In genomic region chr4:161791796-161792556, GRCh38 we compare ENCODE assay signal across 14 cellular contexts.
"Had no signal": no experiment of that assay in that cellular context is flagged by ENCODE, and none has a peak within 500 bp of the region (broad histone marks: within the 10 kb centered on the region; RNA-seq: fewer than 3 reads in every experiment).

No MANE protein-coding gene starts in this region.

- ATAC-seq: gastrocnemius medialis; naive thymus-derived CD8-positive, alpha-beta T cell; pancreas had no signal

- H3K27ac ChIP-seq: esophagus muscularis mucosa, gastrocnemius medialis, left ventricle myocardium inferior, pancreas, skin epidermis, uterus had no signal

- DNase-seq: effector memory CD4-positive, alpha-beta T cell; gastrocnemius medialis; glutamatergic neuron; islet precursor cell; left ventricle myocardium inferior; mesendoderm; nucleus accumbens; stimulated activated CD4-positive, alpha-beta T cell treated with anti-CD3 and anti-CD28 coated beads, Interleukin-12 subunit alpha, Interleukin-12 subunit beta, amount 100 ng/mL, for 4 hours; stimulated activated naive CD4-positive, alpha-beta T cell treated with Interleukin-2 at 50 U/mL for 16 hours; uterus had no signal

- H3K9me3 ChIP-seq: esophagus muscularis mucosa, gastrocnemius medialis, pancreas, uterus had no signal

- H3K27me3 ChIP-seq: esophagus muscularis mucosa, gastrocnemius medialis, pancreas, uterus had no signal

- H3K4me3 ChIP-seq: esophagus muscularis mucosa, gastrocnemius medialis, left ventricle myocardium inferior, pancreas, skin epidermis, uterus had no signal

- H3K4me1 ChIP-seq: esophagus muscularis mucosa, gastrocnemius medialis, left ventricle myocardium inferior, pancreas, uterus had no signal

- H3K36me3 ChIP-seq: esophagus muscularis mucosa, gastrocnemius medialis, left ventricle myocardium inferior, pancreas, uterus had no signal
